Comparison of ENCODE assay signal across 3 cellular contexts in the genomic region with DNA sequence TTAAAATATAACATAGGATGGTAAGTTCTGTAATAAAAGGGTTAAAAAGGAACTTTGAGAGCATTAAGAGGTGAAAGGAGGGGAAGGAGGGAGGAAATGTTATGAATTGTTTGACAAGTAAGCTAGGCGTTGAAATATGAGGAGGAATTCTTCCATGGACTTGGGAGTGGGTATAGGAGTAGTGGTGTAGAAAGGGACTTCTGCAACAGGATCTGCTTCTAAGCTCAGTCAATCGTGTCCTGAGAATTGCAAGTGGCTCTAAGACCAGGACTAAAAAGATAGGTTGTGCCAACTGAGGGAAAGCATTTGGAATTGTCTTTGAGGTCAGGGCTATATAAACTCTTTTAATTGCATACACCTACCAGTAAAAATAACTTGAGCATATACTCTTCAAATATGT.
TF ChIP-seq lines count a peak whose summit lies in the region.

No MANE protein-coding gene starts in this region.

TF ChIP-seq in A549, 52 proteins besides CTCF, POLR2A, EP300 and RAD21:
- no peak for TF ChIP-seq TP53 (CRISPR knock-in tag; IDR thresholded peaks at IDR 0.05)
- no peak for TF ChIP-seq CEBPB (IDR thresholded peaks at IDR 0.05)
- no peak for TF ChIP-seq SREBF2 (IDR thresholded peaks at IDR 0.05)
- TF ChIP-seq FOSL2 (IDR thresholded peaks at IDR 0.05) = no peak
- TF ChIP-seq FOSL2 (CRISPR knock-in tag; IDR thresholded peaks at IDR 0.05) = no peak
- no peak for TF ChIP-seq RARB (CRISPR knock-in tag; IDR thresholded peaks at IDR 0.05)
- no peak for TF ChIP-seq MAFK (IDR thresholded peaks at IDR 0.05; ENCODE audit: partially characterized antibody)
- no peak for TF ChIP-seq HDAC2 (IDR thresholded peaks at IDR 0.05)
- no peak for TF ChIP-seq HOXB13 (CRISPR knock-in tag; IDR thresholded peaks at IDR 0.05; ENCODE audit: low read depth)
- no peak for TF ChIP-seq NPAS2 (CRISPR knock-in tag; IDR thresholded peaks at IDR 0.05; ENCODE audit: borderline replicate concordance)

TF ChIP-seq in HCT116, 20 proteins besides CTCF, POLR2A, EP300 and RAD21:
- peak; percentile 6; the same call in 1 of the 2 replicates for TF ChIP-seq FOSL1 (IDR thresholded peaks at IDR 0.05; ENCODE audit: low read depth)
- no peak for TF ChIP-seq EZH2 (IDR thresholded peaks at IDR 0.05)
TF ChIP-seq in HCT116: peak in this region for 1.

TF ChIP-seq in GM12878, 131 proteins besides CTCF, POLR2A, EP300 and RAD21:
- no peak for TF ChIP-seq PAX8 (IDR thresholded peaks at IDR 0.05)
- no peak for TF ChIP-seq SMC3 (IDR thresholded peaks at IDR 0.05; ENCODE audit: borderline replicate concordance, low read length)
- TF ChIP-seq, protein P1, sequence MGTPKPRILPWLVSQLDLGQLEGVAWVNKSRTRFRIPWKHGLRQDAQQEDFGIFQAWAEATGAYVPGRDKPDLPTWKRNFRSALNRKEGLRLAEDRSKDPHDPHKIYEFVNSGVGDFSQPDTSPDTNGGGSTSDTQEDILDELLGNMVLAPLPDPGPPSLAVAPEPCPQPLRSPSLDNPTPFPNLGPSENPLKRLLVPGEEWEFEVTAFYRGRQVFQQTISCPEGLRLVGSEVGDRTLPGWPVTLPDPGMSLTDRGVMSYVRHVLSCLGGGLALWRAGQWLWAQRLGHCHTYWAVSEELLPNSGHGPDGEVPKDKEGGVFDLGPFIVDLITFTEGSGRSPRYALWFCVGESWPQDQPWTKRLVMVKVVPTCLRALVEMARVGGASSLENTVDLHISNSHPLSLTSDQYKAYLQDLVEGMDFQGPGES (IDR thresholded peaks at IDR 0.05) = no peak
- no peak for TF ChIP-seq EED (IDR thresholded peaks at IDR 0.05; ENCODE audit: low read depth)
TF ChIP-seq in GM12878: peak in this region for 0.
